In genomic region chr13:20718958-20719566, GRCh38 we compare ENCODE assay signal across 22 cellular contexts. TPM values are rescaled to one million over a fixed set of nuclear protein-coding genes. Genes with fewer than 3 reads are reported as not detected.
"Had no signal": no experiment of that assay in that cellular context is flagged by ENCODE, and none has a peak within 500 bp of the region (broad histone marks: within the 10 kb centered on the region; RNA-seq: fewer than 3 reads in every experiment).

No MANE protein-coding gene starts in this region.

- H3K27ac Mint-ChIP-seq: activated B cell treated with CpG ODN at 0.5 μM for 24 hours; activated CD4-positive, alpha-beta memory T cell treated with anti-CD3 and anti-CD28 coated beads for 36 hours; activated CD4-positive, alpha-beta T cell treated with anti-CD3 and anti-CD28 coated beads, Interleukin-2, amount 10 ng/mL, durations not matched to agents 7 days and 5 days; activated naive CD4-positive, alpha-beta T cell treated with anti-CD3 and anti-CD28 coated beads, Interleukin-2, amount 10 ng/mL, durations not matched to agents 7 days and 5 days; activated naive CD8-positive, alpha-beta T cell treated with anti-CD3 and anti-CD28 coated beads for 36 hours; activated T-helper 2 cell treated with anti-CD3 and anti-CD28 coated beads, Interferon-gamma antibody, Interleukin-2, Interleukin-4, amounts not matched to agents 10 μg/mL and 5 μg/mL and 100 μg/mL, durations not matched to agents 14 hours and 24 hours and 36 hours; T-helper 17 cell had no signal

- H3K4me3 Mint-ChIP-seq: activated B cell treated with CpG ODN at 0.5 μM for 24 hours; activated CD4-positive, alpha-beta memory T cell treated with anti-CD3 and anti-CD28 coated beads for 36 hours; activated CD4-positive, alpha-beta T cell treated with anti-CD3 and anti-CD28 coated beads, Interleukin-2, amount 10 ng/mL, durations not matched to agents 7 days and 5 days; activated naive CD4-positive, alpha-beta T cell treated with anti-CD3 and anti-CD28 coated beads, Interleukin-2, amount 10 ng/mL, durations not matched to agents 7 days and 5 days; activated naive CD8-positive, alpha-beta T cell treated with anti-CD3 and anti-CD28 coated beads for 36 hours; T-helper 17 cell had no signal

- H3K27ac ChIP-seq: brain microvascular endothelial cell had no signal

- ATAC-seq: PC-3, T-helper 17 cell had no signal

- DNase-seq: activated B cell treated with CpG ODN at 0.5 μM for 24 hours; activated CD4-positive, alpha-beta memory T cell treated with anti-CD3 and anti-CD28 coated beads for 36 hours; activated CD4-positive, alpha-beta T cell treated with anti-CD3 and anti-CD28 coated beads, Interleukin-2, amount 10 ng/mL, durations not matched to agents 7 days and 5 days; activated CD8-positive, alpha-beta memory T cell treated with anti-CD3 and anti-CD28 coated beads for 24 hours; activated gamma-delta T cell treated with Interleukin-2 at 50 U/mL for 16 hours; activated naive CD4-positive, alpha-beta T cell treated with anti-CD3 and anti-CD28 coated beads, Interleukin-2, amount 10 ng/mL, durations not matched to agents 7 days and 5 days; activated naive CD8-positive, alpha-beta T cell treated with anti-CD3 and anti-CD28 coated beads for 36 hours; activated T-cell treated with anti-CD3 and anti-CD28 coated beads, Interleukin-2, amount 50 U/mL, for 48 hours; brain microvascular endothelial cell; cerebellar nuclear complex; NCI-H1048; NCI-H146; NCI-H187 treated with DMSO at 0.1 percent for 48 hours; NCI-H2081 treated with DMSO at 0.1 percent for 48 hours; NCI-H446; NCI-H524; PC-3; SHP77 treated with DMSO at 0.1 percent for 48 hours; T-helper 17 cell; T-helper 9 cell had no signal

- H3K27me3 ChIP-seq: brain microvascular endothelial cell had no signal

- FAIRE-seq: RCC 7860 had no signal

- H3K36me3 ChIP-seq: brain microvascular endothelial cell had no signal

- H3K9me3 Mint-ChIP-seq: activated B cell treated with CpG ODN at 0.5 μM for 24 hours; activated CD4-positive, alpha-beta memory T cell treated with anti-CD3 and anti-CD28 coated beads for 36 hours; activated CD4-positive, alpha-beta T cell treated with anti-CD3 and anti-CD28 coated beads, Interleukin-2, amount 10 ng/mL, durations not matched to agents 7 days and 5 days; activated naive CD4-positive, alpha-beta T cell treated with anti-CD3 and anti-CD28 coated beads, Interleukin-2, amount 10 ng/mL, durations not matched to agents 7 days and 5 days; activated naive CD8-positive, alpha-beta T cell treated with anti-CD3 and anti-CD28 coated beads for 36 hours; activated T-helper 2 cell treated with anti-CD3 and anti-CD28 coated beads, Interferon-gamma antibody, Interleukin-2, Interleukin-4, amounts not matched to agents 10 μg/mL and 5 μg/mL and 100 μg/mL, durations not matched to agents 14 hours and 24 hours and 36 hours had no signal

- H3K36me3 Mint-ChIP-seq: activated CD4-positive, alpha-beta memory T cell treated with anti-CD3 and anti-CD28 coated beads for 36 hours; activated naive CD4-positive, alpha-beta T cell treated with anti-CD3 and anti-CD28 coated beads, Interleukin-2, amount 10 ng/mL, durations not matched to agents 7 days and 5 days had no signal

RNA-seq across cellular contexts. Expression of gene IL17D, which starts 15.6 kb away (rescaled TPM):
- total RNA-seq: activated B cell treated with CpG ODN at 0.5 μM for 24 hours; activated CD4-positive, alpha-beta T cell treated with anti-CD3 and anti-CD28 coated beads, Interleukin-2, amount 10 ng/mL, durations not matched to agents 7 days and 5 days had no signal
